ENCODE assay signal across 13 cellular contexts in genomic region chr2:180360283-180360618, GRCh38.
DNase-seq lines count a peak whose midpoint lies in the region; ATAC-seq lines count a peak whose summit lies in the region.
"Had no signal": no experiment of that assay in that cellular context is flagged by ENCODE, and none has a peak within 500 bp of the region (broad histone marks: within the 10 kb centered on the region; RNA-seq: fewer than 3 reads in every experiment).

No MANE protein-coding gene starts in this region.

- H3K9me3 Mint-ChIP-seq in stimulated activated memory B cell treated with anti-CD40 and anti-IgM and Interleukin-4, amounts not matched to agents 10 μg/mL and 1 μg/mL and 100 μg/mL, for 72 hours, result no peaks in the 10 kb centered on the region

- H3K36me3 Mint-ChIP-seq in stimulated activated memory B cell treated with anti-CD40 and anti-IgM and Interleukin-4, amounts not matched to agents 10 μg/mL and 1 μg/mL and 100 μg/mL, for 72 hours, result no peaks in the 10 kb centered on the region

- DNase-seq in NCI-H2171 treated with DMSO at 0.1 percent for 48 hours (lab: John Stamatoyannopoulos, UW) (no peak), A172 (ENCODE audit: low spot score) (no peak)
- no peak for DNase-seq in central memory CD4-positive, alpha-beta T cell
- DNase-seq: activated T-cell treated with anti-CD3 and anti-CD28 coated beads for 4 hours, aorta, NCI-H1436 treated with DMSO at 0.1 percent for 48 hours, retina, T-helper 9 cell, trophoblast cell had no signal

- H3K4me1 Mint-ChIP-seq in stimulated activated memory B cell treated with anti-CD40 and anti-IgM and Interleukin-4, amounts not matched to agents 10 μg/mL and 1 μg/mL and 100 μg/mL, for 72 hours, result peaks cover 28% of the 10 kb centered on the region

- peak; percentile 42 for ATAC-seq in GM19351 (IDR thresholded peaks at IDR 0.05; ENCODE audit: unreplicated experiment)
- peak; percentile 43 for ATAC-seq in HG02623 (IDR thresholded peaks at IDR 0.05; ENCODE audit: unreplicated experiment)
- peak; percentile 41 for ATAC-seq in HG03442 (IDR thresholded peaks at IDR 0.05; ENCODE audit: unreplicated experiment)
- ATAC-seq in stimulated activated memory B cell treated with anti-CD40 and anti-IgM and Interleukin-4, amounts not matched to agents 10 μg/mL and 1 μg/mL and 100 μg/mL, for 72 hours, result no peak

- peak overlapping the region; percentile 82 for H3K27ac Mint-ChIP-seq in stimulated activated memory B cell treated with anti-CD40 and anti-IgM and Interleukin-4, amounts not matched to agents 10 μg/mL and 1 μg/mL and 100 μg/mL, for 72 hours

- no peaks in the 10 kb centered on the region for H3K27me3 Mint-ChIP-seq in stimulated activated memory B cell treated with anti-CD40 and anti-IgM and Interleukin-4, amounts not matched to agents 10 μg/mL and 1 μg/mL and 100 μg/mL, for 72 hours

- no peak overlapping the region for H3K4me3 Mint-ChIP-seq in stimulated activated memory B cell treated with anti-CD40 and anti-IgM and Interleukin-4, amounts not matched to agents 10 μg/mL and 1 μg/mL and 100 μg/mL, for 72 hours
